ENCODE assay signal across 38 cellular contexts in the genomic region with DNA sequence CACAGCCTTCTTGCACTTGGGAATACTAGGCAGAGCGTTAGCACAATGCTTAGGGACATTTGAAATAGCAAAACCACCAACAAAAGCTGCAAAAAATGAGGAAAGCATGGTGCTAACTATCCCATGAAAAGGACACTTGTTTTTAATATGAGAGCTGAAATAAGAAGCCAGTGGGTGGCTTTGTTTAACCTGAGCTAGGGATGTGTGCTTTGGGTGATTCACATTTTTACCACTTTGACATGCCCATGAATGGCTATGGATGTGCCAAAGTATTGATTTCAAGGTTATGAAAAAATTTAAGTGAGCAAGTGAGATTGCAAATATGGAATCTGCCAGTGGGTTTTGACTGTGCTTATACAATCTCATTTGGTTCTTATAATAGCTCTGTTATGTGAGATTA.
"Had no signal": no experiment of that assay in that cellular context is flagged by ENCODE, and none has a peak within 500 bp of the region (broad histone marks: within the 10 kb centered on the region; RNA-seq: fewer than 3 reads in every experiment).

No MANE protein-coding gene starts in this region.

- H3K36me3 ChIP-seq: adrenal gland, ascending aorta, brain microvascular endothelial cell, cardiac muscle cell had no signal

- H3K9me3 ChIP-seq: adrenal gland, ascending aorta, body of pancreas, breast epithelium had no signal

- ATAC-seq: activated naive CD4-positive, alpha-beta T cell treated with anti-CD3 and anti-CD28 coated beads, Interleukin-2, amount 50 U/mL, for 72 hours; activated naive CD8-positive, alpha-beta T cell treated with anti-CD3 and anti-CD28 coated beads, Interleukin-2, amount 50 U/mL, for 24 hours; activated T-cell treated with anti-CD3 and anti-CD28 coated beads, Interleukin-2, amount 50 U/mL, for 4 hours; activated T-cell treated with anti-CD3 and anti-CD28 coated beads, Interleukin-2, amount 50 U/mL, for 72 hours; activated T-helper 17 cell treated with anti-CD3 and anti-CD28 coated beads, Interleukin-2, amount 50 U/mL, for 72 hours; body of pancreas had no signal

- H3K27me3 ChIP-seq: adrenal gland, ascending aorta, body of pancreas, brain microvascular endothelial cell, breast epithelium, cardiac muscle cell had no signal

- H3K4me3 Mint-ChIP-seq: activated naive CD4-positive, alpha-beta T cell treated with anti-CD3 and anti-CD28 coated beads for 36 hours; activated naive CD4-positive, alpha-beta T cell treated with anti-CD3 and anti-CD28 coated beads, Interleukin-2, amount 10 ng/mL, durations not matched to agents 7 days and 5 days; activated naive CD4-positive, alpha-beta T cell treated with anti-CD3 and anti-CD28 coated beads, Interleukin-2, amount 50 U/mL, for 24 hours; activated naive CD8-positive, alpha-beta T cell; activated naive CD8-positive, alpha-beta T cell treated with anti-CD3 and anti-CD28 coated beads for 36 hours; activated naive CD8-positive, alpha-beta T cell treated with anti-CD3 and anti-CD28 coated beads, Interleukin-2, amount 10 ng/mL, durations not matched to agents 7 days and 5 days; activated naive CD8-positive, alpha-beta T cell treated with anti-CD3 and anti-CD28 coated beads, Interleukin-2, amount 50 U/mL, for 24 hours; activated T-cell treated with anti-CD3 and anti-CD28 coated beads, Interleukin-2, amount 50 U/mL, for 24 hours; activated T-cell treated with anti-CD3 and anti-CD28 coated beads, Interleukin-2, amount 50 U/mL, for 4 hours; activated T-cell treated with anti-CD3 and anti-CD28 coated beads, Interleukin-2, amount 50 U/mL, for 72 hours; activated T-helper 1 cell treated with anti-CD3 and anti-CD28 coated beads, Interleukin-12 subunit alpha, Interleukin-12 subunit beta, Interleukin-2, Interleukin-4 antibody, amounts not matched to agents 30 ng/mL and 10 ng/mL and 1 ng/mL, durations not matched to agents 14 hours and 24 hours and 36 hours; activated T-helper 17 cell treated with anti-CD3 and anti-CD28 coated beads, Interleukin-2, amount 50 U/mL, for 72 hours; brain; central memory CD8-positive, alpha-beta T cell had no signal

- H3K27ac Mint-ChIP-seq: activated naive CD4-positive, alpha-beta T cell treated with anti-CD3 and anti-CD28 coated beads for 36 hours; activated naive CD4-positive, alpha-beta T cell treated with anti-CD3 and anti-CD28 coated beads, Interleukin-2, amount 10 ng/mL, durations not matched to agents 7 days and 5 days; activated naive CD4-positive, alpha-beta T cell treated with anti-CD3 and anti-CD28 coated beads, Interleukin-2, amount 50 U/mL, for 24 hours; activated naive CD4-positive, alpha-beta T cell treated with anti-CD3 and anti-CD28 coated beads, Interleukin-2, amount 50 U/mL, for 72 hours; activated naive CD8-positive, alpha-beta T cell; activated naive CD8-positive, alpha-beta T cell treated with anti-CD3 and anti-CD28 coated beads for 36 hours; activated naive CD8-positive, alpha-beta T cell treated with anti-CD3 and anti-CD28 coated beads, Interleukin-2, amount 10 ng/mL, durations not matched to agents 7 days and 5 days; activated naive CD8-positive, alpha-beta T cell treated with anti-CD3 and anti-CD28 coated beads, Interleukin-2, amount 50 U/mL, for 24 hours; activated T-cell treated with anti-CD3 and anti-CD28 coated beads, Interleukin-2, amount 50 U/mL, for 24 hours; activated T-cell treated with anti-CD3 and anti-CD28 coated beads, Interleukin-2, amount 50 U/mL, for 72 hours; activated T-helper 1 cell treated with anti-CD3 and anti-CD28 coated beads, Interleukin-12 subunit alpha, Interleukin-12 subunit beta, Interleukin-2, Interleukin-4 antibody, amounts not matched to agents 30 ng/mL and 10 ng/mL and 1 ng/mL, durations not matched to agents 14 hours and 24 hours and 36 hours; activated T-helper 17 cell treated with anti-CD3 and anti-CD28 coated beads, Interleukin-2, amount 50 U/mL, for 72 hours; activated T-helper 2 cell treated with anti-CD3 and anti-CD28 coated beads, Interferon-gamma antibody, Interleukin-2, Interleukin-4, amounts not matched to agents 10 μg/mL and 5 μg/mL and 100 μg/mL, durations not matched to agents 14 hours and 24 hours and 36 hours; brain had no signal

- H3K4me1 ChIP-seq: adrenal gland, ascending aorta, body of pancreas, breast epithelium had no signal

- H3K36me3 Mint-ChIP-seq: activated naive CD4-positive, alpha-beta T cell treated with anti-CD3 and anti-CD28 coated beads, Interleukin-2, amount 10 ng/mL, durations not matched to agents 7 days and 5 days; activated naive CD4-positive, alpha-beta T cell treated with anti-CD3 and anti-CD28 coated beads, Interleukin-2, amount 50 U/mL, for 24 hours; activated naive CD4-positive, alpha-beta T cell treated with anti-CD3 and anti-CD28 coated beads, Interleukin-2, amount 50 U/mL, for 72 hours; activated naive CD8-positive, alpha-beta T cell; activated naive CD8-positive, alpha-beta T cell treated with anti-CD3 and anti-CD28 coated beads for 36 hours; activated naive CD8-positive, alpha-beta T cell treated with anti-CD3 and anti-CD28 coated beads, Interleukin-2, amount 10 ng/mL, durations not matched to agents 7 days and 5 days; brain had no signal

- DNase-seq: activated effector memory CD4-positive, alpha-beta T cell treated with anti-CD3 and anti-CD28 coated beads, Interleukin-2, amount 50 U/mL, for 16 hours; activated effector memory CD4-positive, alpha-beta T cell treated with Interleukin-2 at 50 U/mL for 16 hours; activated gamma-delta T cell; activated gamma-delta T cell treated with Interleukin-2 at 50 U/mL for 16 hours; activated naive CD4-positive, alpha-beta T cell; activated naive CD4-positive, alpha-beta T cell treated with anti-CD3 and anti-CD28 coated beads for 36 hours; activated naive CD4-positive, alpha-beta T cell treated with anti-CD3 and anti-CD28 coated beads, Interleukin-2, amount 10 ng/mL, durations not matched to agents 7 days and 5 days; activated naive CD4-positive, alpha-beta T cell treated with anti-CD3 and anti-CD28 coated beads, Interleukin-2, amount 50 U/mL, for 16 hours; activated naive CD4-positive, alpha-beta T cell treated with Interleukin-2 at 50 U/mL for 16 hours; activated naive CD8-positive, alpha-beta T cell treated with anti-CD3 and anti-CD28 coated beads for 36 hours; activated naive CD8-positive, alpha-beta T cell treated with anti-CD3 and anti-CD28 coated beads, Interleukin-2, amount 10 ng/mL, durations not matched to agents 7 days and 5 days; activated naive CD8-positive, alpha-beta T cell treated with anti-CD3 and anti-CD28 coated beads, Interleukin-2, amount 50 U/mL, for 24 hours; activated T-cell treated with anti-CD3 and anti-CD28 coated beads, Interleukin-2, amount 50 U/mL, for 1 hour; activated T-cell treated with anti-CD3 and anti-CD28 coated beads, Interleukin-2, amount 50 U/mL, for 24 hours; activated T-cell treated with anti-CD3 and anti-CD28 coated beads, Interleukin-2, amount 50 U/mL, for 4 hours; activated T-cell treated with anti-CD3 and anti-CD28 coated beads, Interleukin-2, amount 50 U/mL, for 48 hours; activated T-cell treated with anti-CD3 and anti-CD28 coated beads, Interleukin-2, amount 50 U/mL, for 72 hours; adrenal gland; amniotic stem cell; amygdala; anterior cingulate cortex; aorta; body of pancreas; brain microvascular endothelial cell; caudate nucleus; central memory CD4-positive, alpha-beta T cell; cerebellar nuclear complex had no signal

- H3K27ac ChIP-seq: adrenal gland, ascending aorta, body of pancreas, brain microvascular endothelial cell, breast epithelium, cardiac muscle cell had no signal

- H3K4me3 ChIP-seq: adrenal gland, ascending aorta, body of pancreas, breast epithelium, cardiac muscle cell had no signal

- H3K4me1 Mint-ChIP-seq: activated naive CD4-positive, alpha-beta T cell treated with anti-CD3 and anti-CD28 coated beads, Interleukin-2, amount 10 ng/mL, durations not matched to agents 7 days and 5 days; activated naive CD4-positive, alpha-beta T cell treated with anti-CD3 and anti-CD28 coated beads, Interleukin-2, amount 50 U/mL, for 24 hours; activated naive CD8-positive, alpha-beta T cell treated with anti-CD3 and anti-CD28 coated beads for 36 hours; activated naive CD8-positive, alpha-beta T cell treated with anti-CD3 and anti-CD28 coated beads, Interleukin-2, amount 10 ng/mL, durations not matched to agents 7 days and 5 days; activated naive CD8-positive, alpha-beta T cell treated with anti-CD3 and anti-CD28 coated beads, Interleukin-2, amount 50 U/mL, for 24 hours; activated T-helper 17 cell treated with anti-CD3 and anti-CD28 coated beads, Interleukin-2, amount 50 U/mL, for 72 hours; brain; central memory CD8-positive, alpha-beta T cell had no signal

- H3K9me3 Mint-ChIP-seq: activated naive CD4-positive, alpha-beta T cell treated with anti-CD3 and anti-CD28 coated beads for 36 hours; activated naive CD4-positive, alpha-beta T cell treated with anti-CD3 and anti-CD28 coated beads, Interleukin-2, amount 10 ng/mL, durations not matched to agents 7 days and 5 days; activated naive CD8-positive, alpha-beta T cell treated with anti-CD3 and anti-CD28 coated beads for 36 hours; activated naive CD8-positive, alpha-beta T cell treated with anti-CD3 and anti-CD28 coated beads, Interleukin-2, amount 10 ng/mL, durations not matched to agents 7 days and 5 days; activated naive CD8-positive, alpha-beta T cell treated with anti-CD3 and anti-CD28 coated beads, Interleukin-2, amount 50 U/mL, for 24 hours; activated T-cell treated with anti-CD3 and anti-CD28 coated beads, Interleukin-2, amount 50 U/mL, for 24 hours; activated T-helper 1 cell treated with anti-CD3 and anti-CD28 coated beads, Interleukin-12 subunit alpha, Interleukin-12 subunit beta, Interleukin-2, Interleukin-4 antibody, amounts not matched to agents 30 ng/mL and 10 ng/mL and 1 ng/mL, durations not matched to agents 14 hours and 24 hours and 36 hours; activated T-helper 17 cell treated with anti-CD3 and anti-CD28 coated beads, Interleukin-2, amount 50 U/mL, for 72 hours; activated T-helper 2 cell treated with anti-CD3 and anti-CD28 coated beads, Interferon-gamma antibody, Interleukin-2, Interleukin-4, amounts not matched to agents 10 μg/mL and 5 μg/mL and 100 μg/mL, durations not matched to agents 14 hours and 24 hours and 36 hours had no signal

- H3K27me3 Mint-ChIP-seq: activated naive CD4-positive, alpha-beta T cell treated with anti-CD3 and anti-CD28 coated beads, Interleukin-2, amount 10 ng/mL, durations not matched to agents 7 days and 5 days; brain had no signal
